10 cellular contexts compared by ENCODE assay signal in genomic region chr9:127158995-127159801, GRCh38. TPM values are rescaled to one million over a fixed set of nuclear protein-coding genes. Genes with fewer than 3 reads are reported as not detected.
DNase-seq lines count a peak whose midpoint lies in the region; ATAC-seq and TF ChIP-seq lines count a peak whose summit lies in the region.
"Had no signal": no experiment of that assay in that cellular context is flagged by ENCODE, and none has a peak within 500 bp of the region (broad histone marks: within the 10 kb centered on the region; RNA-seq: fewer than 3 reads in every experiment).

No MANE protein-coding gene starts in this region.

- WGBS in heart left ventricle, 4 donors = 54 to 60% (median 56%) methylated on average over 7 of the region's 7 CpGs
- WGBS in aorta, 2 donors = 76 to 77% methylated on average over 7 of the region's 7 CpGs

- intact Hi-C loops in heart left ventricle (cut with DNase I) = no loop called here
- intact Hi-C loops in aorta (cut with DNase I) = no loop called here

- no peaks in the 10 kb centered on the region for H3K36me3 ChIP-seq in heart left ventricle
- no peaks in the 10 kb centered on the region for H3K36me3 ChIP-seq in aorta (ENCODE audit: control insufficient read depth in 1 of 2, insufficient read depth in 2 of 2, low read length in 1 of 2)

- DNase-seq in H4 (ENCODE audit: low spot score) (peak; percentile 83), SW480 (ENCODE audit: low spot score) (peak; percentile 85), heart left ventricle (peak in 4 of 5 donors; percentile 46 to 73 (median 61)), renal cortical epithelial cell (ENCODE audit: low read depth) (peak; percentile 94), aorta (no peak), SKM-1 (lab: John Stamatoyannopoulos, UW; ENCODE audit: unreplicated experiment) (no peak)
- no peak for DNase-seq in activated effector memory CD4-positive, alpha-beta T cell treated with anti-CD3 and anti-CD28 coated beads, Interleukin-2, amount 50 U/mL, for 16 hours
- DNase-seq: left cardiac atrium had no signal

- no peak for TF ChIP-seq POLR2A in heart left ventricle (IDR thresholded peaks at IDR 0.05)

- H3K27me3 ChIP-seq in heart left ventricle (no peaks in the 10 kb centered on the region), aorta (ENCODE audit: control insufficient read depth in 1 of 2, insufficient read depth in 2 of 2, low read length in 1 of 2) (no peaks in the 10 kb centered on the region)

- peak overlapping the region in 4 of 12 donors; percentile 37 to 58 (median 46) for H3K27ac ChIP-seq in heart left ventricle
- no peak overlapping the region for H3K27ac ChIP-seq in aorta (ENCODE audit: low read depth in 1 of 2, low read length in 2 of 2)
- H3K27ac ChIP-seq: KMS-11 had no signal

- H3K9me3 ChIP-seq in heart left ventricle = no peaks in the 10 kb centered on the region
- H3K9me3 ChIP-seq in aorta (ENCODE audit: control insufficient read depth, low read length) = no peaks in the 10 kb centered on the region

- H3K4me1 ChIP-seq in heart left ventricle = peaks cover 0 to 59% (median 28%) of the 10 kb centered on the region in 12 donors
- no peaks in the 10 kb centered on the region for H3K4me1 ChIP-seq in aorta (ENCODE audit: control insufficient read depth in 1 of 2, insufficient read depth in 2 of 2, low read length in 2 of 2)

- H3K4me3 ChIP-seq in heart left ventricle = no peak overlapping the region
- H3K4me3 ChIP-seq in aorta (ENCODE audit: low read length in 2 of 2) = no peak overlapping the region

- ATAC-seq in heart left ventricle (peak; percentile 45 to 60 (median 54)), aorta (ENCODE audit: low FRiP score) (no peak), GM18907 (IDR thresholded peaks at IDR 0.05; ENCODE audit: unreplicated experiment) (no peak)

- TF ChIP-seq CTCF in heart left ventricle (IDR thresholded peaks at IDR 0.05) = peak in 5 of 12 donors; percentile 11 to 48 (median 29)

RNA-seq across cellular contexts. Expression of gene ANGPTL2, which starts 36.8 kb away (rescaled TPM):
- total RNA-seq in H4 (2014; rRNA removed; shearing (Covaris generic)) = 8.8 and 13.9 TPM in 2 replicates
- total RNA-seq in heart left ventricle (10 to 100 TPM; 25.6 to 92.5 (median 47.4) TPM), renal cortical epithelial cell (0.17 and 1.7 TPM in 2 replicates), aorta (10 to 100 TPM; 36.7 to 44.8 TPM)
- polyA plus RNA-seq in heart left ventricle (10 to 100 TPM; 17.0 to 19.4 TPM), aorta (10 to 100 TPM; 13.4 to 51.2 TPM)

Comparison
In these comparisons a context has a peak if more than half of its experiments do, and no peak if none do; other contexts are left out.
1. DNase-seq: peak in H4 (single experiment), SW480 (single experiment), heart left ventricle (4 of 5) and renal cortical epithelial cell (single experiment); none in aorta (0 of 2), SKM-1 (single experiment) and activated effector memory CD4-positive, alpha-beta T cell treated with anti-CD3 and anti-CD28 coated beads, Interleukin-2, amount 50 U/mL, for 16 hours (single experiment).
2. ATAC-seq: peak in heart left ventricle (4 of 4); none in aorta (single experiment) and GM18907 (single experiment).